1 cellular context compared by ENCODE assay signal in the genomic region with DNA sequence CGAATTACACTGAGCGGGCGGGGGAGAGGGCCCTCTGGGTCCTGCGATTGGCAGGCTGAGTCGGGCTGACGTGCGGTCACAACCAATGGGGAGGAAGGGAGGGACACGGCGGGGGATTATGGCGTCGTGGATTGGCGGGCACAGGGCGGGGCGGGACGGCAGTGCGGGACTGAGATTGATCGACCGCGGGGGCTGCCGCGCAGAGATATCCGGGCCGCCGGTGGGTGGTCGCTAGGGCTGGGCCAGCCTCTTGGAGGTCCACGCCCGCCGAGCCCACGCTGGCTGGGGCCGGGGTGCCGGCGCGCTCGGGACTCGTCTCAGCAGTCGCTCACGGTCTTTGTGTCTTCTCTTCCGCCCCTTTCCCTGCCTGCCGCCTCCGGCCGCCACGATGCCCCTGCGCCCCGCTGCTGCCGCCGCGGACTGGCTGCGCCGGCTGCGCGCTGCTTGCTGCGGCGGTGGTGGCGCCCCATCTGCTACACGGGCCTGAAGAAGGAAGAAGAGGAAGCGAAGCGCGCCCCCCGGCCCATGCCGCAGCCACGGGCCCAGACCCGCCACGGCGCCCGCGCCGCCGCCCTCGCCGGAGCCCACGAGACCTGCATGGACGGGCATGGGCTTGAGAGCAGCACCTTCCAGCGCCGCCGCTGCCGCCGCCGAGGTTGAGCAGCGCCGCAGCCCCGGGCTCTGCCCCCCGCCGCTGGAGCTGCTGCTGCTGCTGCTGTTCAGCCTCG.
TF ChIP-seq lines count a peak whose summit lies in the region.

A gene with protein sequence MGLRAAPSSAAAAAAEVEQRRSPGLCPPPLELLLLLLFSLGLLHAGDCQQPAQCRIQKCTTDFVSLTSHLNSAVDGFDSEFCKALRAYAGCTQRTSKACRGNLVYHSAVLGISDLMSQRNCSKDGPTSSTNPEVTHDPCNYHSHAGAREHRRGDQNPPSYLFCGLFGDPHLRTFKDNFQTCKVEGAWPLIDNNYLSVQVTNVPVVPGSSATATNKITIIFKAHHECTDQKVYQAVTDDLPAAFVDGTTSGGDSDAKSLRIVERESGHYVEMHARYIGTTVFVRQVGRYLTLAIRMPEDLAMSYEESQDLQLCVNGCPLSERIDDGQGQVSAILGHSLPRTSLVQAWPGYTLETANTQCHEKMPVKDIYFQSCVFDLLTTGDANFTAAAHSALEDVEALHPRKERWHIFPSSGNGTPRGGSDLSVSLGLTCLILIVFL (plus strand): TSS at position 200 of the 728 bp plus-strand sequence. CDS start 408 bp downstream, at position 608.

TF ChIP-seq in WTC11, 78 proteins besides CTCF, POLR2A, EP300 and RAD21 (continued from another document and continues in another):
- TF ChIP-seq, protein P1, sequence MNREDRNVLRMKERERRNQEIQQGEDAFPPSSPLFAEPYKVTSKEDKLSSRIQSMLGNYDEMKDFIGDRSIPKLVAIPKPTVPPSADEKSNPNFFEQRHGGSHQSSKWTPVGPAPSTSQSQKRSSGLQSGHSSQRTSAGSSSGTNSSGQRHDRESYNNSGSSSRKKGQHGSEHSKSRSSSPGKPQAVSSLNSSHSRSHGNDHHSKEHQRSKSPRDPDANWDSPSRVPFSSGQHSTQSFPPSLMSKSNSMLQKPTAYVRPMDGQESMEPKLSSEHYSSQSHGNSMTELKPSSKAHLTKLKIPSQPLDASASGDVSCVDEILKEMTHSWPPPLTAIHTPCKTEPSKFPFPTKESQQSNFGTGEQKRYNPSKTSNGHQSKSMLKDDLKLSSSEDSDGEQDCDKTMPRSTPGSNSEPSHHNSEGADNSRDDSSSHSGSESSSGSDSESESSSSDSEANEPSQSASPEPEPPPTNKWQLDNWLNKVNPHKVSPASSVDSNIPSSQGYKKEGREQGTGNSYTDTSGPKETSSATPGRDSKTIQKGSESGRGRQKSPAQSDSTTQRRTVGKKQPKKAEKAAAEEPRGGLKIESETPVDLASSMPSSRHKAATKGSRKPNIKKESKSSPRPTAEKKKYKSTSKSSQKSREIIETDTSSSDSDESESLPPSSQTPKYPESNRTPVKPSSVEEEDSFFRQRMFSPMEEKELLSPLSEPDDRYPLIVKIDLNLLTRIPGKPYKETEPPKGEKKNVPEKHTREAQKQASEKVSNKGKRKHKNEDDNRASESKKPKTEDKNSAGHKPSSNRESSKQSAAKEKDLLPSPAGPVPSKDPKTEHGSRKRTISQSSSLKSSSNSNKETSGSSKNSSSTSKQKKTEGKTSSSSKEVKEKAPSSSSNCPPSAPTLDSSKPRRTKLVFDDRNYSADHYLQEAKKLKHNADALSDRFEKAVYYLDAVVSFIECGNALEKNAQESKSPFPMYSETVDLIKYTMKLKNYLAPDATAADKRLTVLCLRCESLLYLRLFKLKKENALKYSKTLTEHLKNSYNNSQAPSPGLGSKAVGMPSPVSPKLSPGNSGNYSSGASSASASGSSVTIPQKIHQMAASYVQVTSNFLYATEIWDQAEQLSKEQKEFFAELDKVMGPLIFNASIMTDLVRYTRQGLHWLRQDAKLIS (CRISPR knock-in tag; IDR thresholded peaks at IDR 0.05; ENCODE audit: borderline replicate concordance): no peak; the same call in 1 of the 2 replicates
- TF ChIP-seq ZBTB21 (CRISPR knock-in tag; IDR thresholded peaks at IDR 0.05; ENCODE audit: borderline replicate concordance) (0 out of 2 replicates have a peak, but pooled peaks have one; percentile 2), FOXP1 (CRISPR knock-in tag; IDR thresholded peaks at IDR 0.05; ENCODE audit: borderline replicate concordance) (peak; percentile 73; the same call in 1 of the 2 replicates), NFATC4 (CRISPR knock-in tag; IDR thresholded peaks at IDR 0.05) (0 out of 2 replicates have a peak, but pooled peaks have one; percentile 12), ZNF396 (CRISPR knock-in tag; IDR thresholded peaks at IDR 0.05; ENCODE audit: borderline replicate concordance) (no peak), ZMAT4 (CRISPR knock-in tag; IDR thresholded peaks at IDR 0.05) (no peak), TEAD1 (CRISPR knock-in tag; IDR thresholded peaks at IDR 0.05) (no peak), FOXJ3 (CRISPR knock-in tag; IDR thresholded peaks at IDR 0.05; ENCODE audit: borderline replicate concordance) (no peak), CREM (CRISPR knock-in tag; IDR thresholded peaks at IDR 0.05) (no peak), AR (CRISPR knock-in tag; IDR thresholded peaks at IDR 0.05) (no peak), KAT7 (CRISPR knock-in tag; IDR thresholded peaks at IDR 0.05; ENCODE audit: borderline replicate concordance) (peak; percentile 81; the same call in 1 of the 2 replicates), SOX15 (CRISPR knock-in tag; IDR thresholded peaks at IDR 0.05) (no peak), ZNF416 (CRISPR knock-in tag; IDR thresholded peaks at IDR 0.05) (no peak; the same call in 1 of the 2 replicates), ZNF423 (CRISPR knock-in tag; IDR thresholded peaks at IDR 0.05) (no peak), NR1H2 (CRISPR knock-in tag; IDR thresholded peaks at IDR 0.05) (no peak), FOXK1 (CRISPR knock-in tag; IDR thresholded peaks at IDR 0.05) (peak; percentile 59), TEAD4 (CRISPR knock-in tag; IDR thresholded peaks at IDR 0.05) (no peak), ZNF263 (CRISPR knock-in tag; IDR thresholded peaks at IDR 0.05; ENCODE audit: low read depth) (no peak), EMX1 (CRISPR knock-in tag; IDR thresholded peaks at IDR 0.05) (peak; percentile 80; the same call in 1 of the 2 replicates), USF2 (CRISPR knock-in tag; IDR thresholded peaks at IDR 0.05) (no peak), ZNF219 (CRISPR knock-in tag; IDR thresholded peaks at IDR 0.05; ENCODE audit: borderline replicate concordance) (0 out of 2 replicates have a peak, but pooled peaks have one; percentile 3), JAZF1 (CRISPR knock-in tag; IDR thresholded peaks at IDR 0.05) (no peak), ZNF317 (CRISPR knock-in tag; IDR thresholded peaks at IDR 0.05; ENCODE audit: borderline replicate concordance, low read depth) (no peak), ESRRA (CRISPR knock-in tag; IDR thresholded peaks at IDR 0.05; ENCODE audit: borderline replicate concordance) (peak; percentile 19; the same call in 1 of the 2 replicates), ELF4 (CRISPR knock-in tag; IDR thresholded peaks at IDR 0.05; ENCODE audit: low read depth) (no peak), NFYB (CRISPR knock-in tag; conservative IDR thresholded peaks at IDR 0.05; ENCODE audit: low read depth) (peak; percentile 96), ETV6 (CRISPR knock-in tag; IDR thresholded peaks at IDR 0.05) (no peak; the same call in 1 of the 2 replicates), CREB1 (CRISPR knock-in tag; IDR thresholded peaks at IDR 0.05) (no peak), HMGA2 (CRISPR knock-in tag; IDR thresholded peaks at IDR 0.05) (no peak), TP53 (CRISPR knock-in tag; IDR thresholded peaks at IDR 0.05) (no peak)
- TF ChIP-seq, protein P2, sequence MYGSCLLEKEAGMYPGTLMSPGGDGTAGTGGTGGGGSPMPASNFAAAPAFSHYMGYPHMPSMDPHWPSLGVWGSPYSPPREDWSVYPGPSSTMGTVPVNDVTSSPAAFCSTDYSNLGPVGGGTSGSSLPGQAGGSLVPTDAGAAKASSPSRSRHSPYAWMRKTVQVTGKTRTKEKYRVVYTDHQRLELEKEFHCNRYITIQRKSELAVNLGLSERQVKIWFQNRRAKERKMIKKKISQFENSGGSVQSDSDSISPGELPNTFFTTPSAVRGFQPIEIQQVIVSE (CRISPR knock-in tag; IDR thresholded peaks at IDR 0.05; ENCODE audit: borderline replicate concordance): no peak
- TF ChIP-seq, protein P3, sequence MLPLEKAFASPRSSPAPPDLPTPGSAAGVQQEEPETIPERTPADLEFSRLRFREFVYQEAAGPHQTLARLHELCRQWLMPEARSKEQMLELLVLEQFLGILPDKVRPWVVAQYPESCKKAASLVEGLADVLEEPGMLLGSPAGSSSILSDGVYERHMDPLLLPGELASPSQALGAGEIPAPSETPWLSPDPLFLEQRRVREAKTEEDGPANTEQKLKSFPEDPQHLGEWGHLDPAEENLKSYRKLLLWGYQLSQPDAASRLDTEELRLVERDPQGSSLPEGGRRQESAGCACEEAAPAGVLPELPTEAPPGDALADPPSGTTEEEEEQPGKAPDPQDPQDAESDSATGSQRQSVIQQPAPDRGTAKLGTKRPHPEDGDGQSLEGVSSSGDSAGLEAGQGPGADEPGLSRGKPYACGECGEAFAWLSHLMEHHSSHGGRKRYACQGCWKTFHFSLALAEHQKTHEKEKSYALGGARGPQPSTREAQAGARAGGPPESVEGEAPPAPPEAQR (CRISPR knock-in tag; IDR thresholded peaks at IDR 0.05): no peak
- TF ChIP-seq, protein P4, sequence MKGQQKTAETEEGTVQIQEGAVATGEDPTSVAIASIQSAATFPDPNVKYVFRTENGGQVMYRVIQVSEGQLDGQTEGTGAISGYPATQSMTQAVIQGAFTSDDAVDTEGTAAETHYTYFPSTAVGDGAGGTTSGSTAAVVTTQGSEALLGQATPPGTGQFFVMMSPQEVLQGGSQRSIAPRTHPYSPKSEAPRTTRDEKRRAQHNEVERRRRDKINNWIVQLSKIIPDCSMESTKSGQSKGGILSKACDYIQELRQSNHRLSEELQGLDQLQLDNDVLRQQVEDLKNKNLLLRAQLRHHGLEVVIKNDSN (CRISPR knock-in tag; IDR thresholded peaks at IDR 0.05): no peak
- TF ChIP-seq, protein P5, sequence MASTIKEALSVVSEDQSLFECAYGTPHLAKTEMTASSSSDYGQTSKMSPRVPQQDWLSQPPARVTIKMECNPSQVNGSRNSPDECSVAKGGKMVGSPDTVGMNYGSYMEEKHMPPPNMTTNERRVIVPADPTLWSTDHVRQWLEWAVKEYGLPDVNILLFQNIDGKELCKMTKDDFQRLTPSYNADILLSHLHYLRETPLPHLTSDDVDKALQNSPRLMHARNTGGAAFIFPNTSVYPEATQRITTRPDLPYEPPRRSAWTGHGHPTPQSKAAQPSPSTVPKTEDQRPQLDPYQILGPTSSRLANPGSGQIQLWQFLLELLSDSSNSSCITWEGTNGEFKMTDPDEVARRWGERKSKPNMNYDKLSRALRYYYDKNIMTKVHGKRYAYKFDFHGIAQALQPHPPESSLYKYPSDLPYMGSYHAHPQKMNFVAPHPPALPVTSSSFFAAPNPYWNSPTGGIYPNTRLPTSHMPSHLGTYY (CRISPR knock-in tag; IDR thresholded peaks at IDR 0.05): peak; percentile 77; the same call in 1 of the 2 replicates
- TF ChIP-seq, protein P6, sequence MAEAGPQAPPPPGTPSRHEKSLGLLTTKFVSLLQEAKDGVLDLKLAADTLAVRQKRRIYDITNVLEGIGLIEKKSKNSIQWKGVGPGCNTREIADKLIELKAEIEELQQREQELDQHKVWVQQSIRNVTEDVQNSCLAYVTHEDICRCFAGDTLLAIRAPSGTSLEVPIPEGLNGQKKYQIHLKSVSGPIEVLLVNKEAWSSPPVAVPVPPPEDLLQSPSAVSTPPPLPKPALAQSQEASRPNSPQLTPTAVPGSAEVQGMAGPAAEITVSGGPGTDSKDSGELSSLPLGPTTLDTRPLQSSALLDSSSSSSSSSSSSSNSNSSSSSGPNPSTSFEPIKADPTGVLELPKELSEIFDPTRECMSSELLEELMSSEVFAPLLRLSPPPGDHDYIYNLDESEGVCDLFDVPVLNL (CRISPR knock-in tag; IDR thresholded peaks at IDR 0.05; ENCODE audit: borderline replicate concordance, low read depth): peak; percentile 56; the same call in 1 of the 2 replicates
- TF ChIP-seq, protein P7, sequence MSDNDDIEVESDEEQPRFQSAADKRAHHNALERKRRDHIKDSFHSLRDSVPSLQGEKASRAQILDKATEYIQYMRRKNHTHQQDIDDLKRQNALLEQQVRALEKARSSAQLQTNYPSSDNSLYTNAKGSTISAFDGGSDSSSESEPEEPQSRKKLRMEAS (CRISPR knock-in tag; IDR thresholded peaks at IDR 0.05): no peak
- TF ChIP-seq, protein P8, sequence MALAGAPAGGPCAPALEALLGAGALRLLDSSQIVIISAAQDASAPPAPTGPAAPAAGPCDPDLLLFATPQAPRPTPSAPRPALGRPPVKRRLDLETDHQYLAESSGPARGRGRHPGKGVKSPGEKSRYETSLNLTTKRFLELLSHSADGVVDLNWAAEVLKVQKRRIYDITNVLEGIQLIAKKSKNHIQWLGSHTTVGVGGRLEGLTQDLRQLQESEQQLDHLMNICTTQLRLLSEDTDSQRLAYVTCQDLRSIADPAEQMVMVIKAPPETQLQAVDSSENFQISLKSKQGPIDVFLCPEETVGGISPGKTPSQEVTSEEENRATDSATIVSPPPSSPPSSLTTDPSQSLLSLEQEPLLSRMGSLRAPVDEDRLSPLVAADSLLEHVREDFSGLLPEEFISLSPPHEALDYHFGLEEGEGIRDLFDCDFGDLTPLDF (CRISPR knock-in tag; IDR thresholded peaks at IDR 0.05): no peak
